Comparison of ENCODE assay signal across 8 cellular contexts in genomic region chr10:125719173-125720001, GRCh38. TPM values are rescaled to one million over a fixed set of nuclear protein-coding genes. Genes with fewer than 3 reads are reported as not detected.
DNase-seq lines count a peak whose midpoint lies in the region; ATAC-seq and TF ChIP-seq lines count a peak whose summit lies in the region.

EDRF1 (plus strand) TSS chr10:125719709; CDS start chr10:125719808, 99 bp downstream.

- CTCF ChIA-PET in AG04450 (lab: Charles Lee) (no interaction called here), WTC11 (lab: Charles Lee) (interaction anchor here (0.6 to 1.0 kb wide), 3 partner anchors 12 to 271 kb away, joined by 3 to 4 read pairs (median 3); no protein-coding TSS in a partner anchor)

- TF ChIP-seq CTCF in AG04450 (IDR thresholded peaks at IDR 0.05; ENCODE audit: low read depth, low read length) (no peak), WTC11 (IDR thresholded peaks at IDR 0.05) (no peak), cardiac fibroblast (IDR thresholded peaks at IDR 0.05; ENCODE audit: low read depth, low read length) (no peak)

- peak within 1 kb of the TSS; percentile 96 for H3K27ac Mint-ChIP-seq in WTC11
- H3K27ac Mint-ChIP-seq in immature natural killer cell, result peak within 1 kb of the TSS; percentile 90 to 99 (median 97)

- H3K27ac ChIP-seq in AG04450 (ENCODE audit: low read depth, low read length), result peak within 1 kb of the TSS; percentile 83

- peaks cover 6% of the 10 kb centered on the region for H3K9me3 ChIP-seq in AG04450 (ENCODE audit: control insufficient read depth, insufficient read depth, low read length)

- H3K27me3 Mint-ChIP-seq in WTC11 (ENCODE audit: low read depth), result peaks cover 10% of the 10 kb centered on the region
- H3K27me3 Mint-ChIP-seq in immature natural killer cell (ENCODE audit: low read depth in 3 of 3), result peaks cover 5 to 10% (median 9%) of the 10 kb centered on the region in 3 donors

- POLR2A ChIA-PET in AG04450 (lab: Yijun Ruan, JAX), result interaction anchor here (0.5 to 1.0 kb wide), 4 partner anchors 12 to 684 kb away, joined by 3 to 4 read pairs (median 3); no protein-coding TSS in a partner anchor
- POLR2A ChIA-PET in WTC11 (lab: Charles Lee), result interaction anchor here (0.7 kb wide), 1 partner anchor 88 kb away, joined by 3 read pairs; no protein-coding TSS in a partner anchor

- peak; percentile 91 for ATAC-seq in GM18909 (IDR thresholded peaks at IDR 0.05; ENCODE audit: poor library complexity, unreplicated experiment)
- peak; percentile 88 for ATAC-seq in HG03175 (IDR thresholded peaks at IDR 0.05; ENCODE audit: unreplicated experiment)
- ATAC-seq in WTC11, result peak; percentile 98

- H3K4me1 Mint-ChIP-seq in WTC11 (peaks cover 11% of the 10 kb centered on the region), immature natural killer cell (peaks cover 38 to 43% of the 10 kb centered on the region in 2 donors)

- H3K27me3 ChIP-seq in AG04450 (ENCODE audit: control insufficient read depth, insufficient read depth, low read length), result no peaks in the 10 kb centered on the region

- peaks cover 33% of the 10 kb centered on the region for H3K36me3 Mint-ChIP-seq in WTC11
- H3K36me3 Mint-ChIP-seq in immature natural killer cell, result peaks cover 6 to 16% (median 11%) of the 10 kb centered on the region in 3 donors

- H3K4me3 ChIP-seq in AG04450 (ENCODE audit: low read depth, low read length), result peak within 1 kb of the TSS; percentile 97
- peak within 1 kb of the TSS; percentile 97 to 98 for H3K4me3 ChIP-seq in cardiac fibroblast (replicated peaks in 1 of 2; ENCODE audit: low read depth in 2 of 2, low read length in 2 of 2)

- DNase-seq in AG04450 (ENCODE audit: low read depth, low spot score), result peak; percentile 97
- peak; percentile 78 for DNase-seq in NCI-H226
- peak; percentile 99 for DNase-seq in WTC11 (ENCODE audit: low spot score)
- peak; percentile 99 for DNase-seq in cardiac fibroblast (ENCODE audit: low read depth in 2 of 2)
- peak; percentile 100 for DNase-seq in immature natural killer cell
- DNase-seq in smooth muscle cell of the brain vasculature (ENCODE audit: low read depth, low spot score), result peak; percentile 96

- H3K4me3 Mint-ChIP-seq in WTC11 (peak within 1 kb of the TSS; percentile 95), immature natural killer cell (peak within 1 kb of the TSS; percentile 97 to 99 (median 98))

- peaks cover 6% of the 10 kb centered on the region for H3K9me3 Mint-ChIP-seq in WTC11
- H3K9me3 Mint-ChIP-seq in immature natural killer cell, result peaks cover 0 to 2% (median 0%) of the 10 kb centered on the region in 6 donors

TF ChIP-seq in WTC11, 78 proteins besides CTCF, POLR2A, EP300 and RAD21 (continues in another document):
- TF ChIP-seq ZNF416 (CRISPR knock-in tag; IDR thresholded peaks at IDR 0.05) (no peak), ATF3 (CRISPR knock-in tag; conservative IDR thresholded peaks at IDR 0.05) (no peak), SMAD4 (CRISPR knock-in tag; IDR thresholded peaks at IDR 0.05) (peak; percentile 69), ARID4B (CRISPR knock-in tag; IDR thresholded peaks at IDR 0.05; ENCODE audit: borderline replicate concordance) (peak; percentile 70), FOXJ3 (CRISPR knock-in tag; IDR thresholded peaks at IDR 0.05; ENCODE audit: borderline replicate concordance) (no peak), ELF4 (CRISPR knock-in tag; IDR thresholded peaks at IDR 0.05; ENCODE audit: low read depth) (peak; percentile 84), ZNF263 (CRISPR knock-in tag; IDR thresholded peaks at IDR 0.05; ENCODE audit: low read depth) (peak; percentile 61; the same call in 1 of the 2 replicates), ZNF396 (CRISPR knock-in tag; IDR thresholded peaks at IDR 0.05; ENCODE audit: borderline replicate concordance) (no peak), EMX1 (CRISPR knock-in tag; IDR thresholded peaks at IDR 0.05) (no peak), ZBTB43 (CRISPR knock-in tag; IDR thresholded peaks at IDR 0.05) (peak; percentile 88; the same call in 1 of the 2 replicates), PRDM15 (CRISPR knock-in tag; IDR thresholded peaks at IDR 0.05) (0 out of 2 replicates have a peak, but pooled peaks have one; percentile 36), IRF1 (CRISPR knock-in tag; IDR thresholded peaks at IDR 0.05) (peak; percentile 5; the same call in 1 of the 2 replicates)

RNA-seq across cellular contexts. Expression of gene EDRF1, which starts in this region (rescaled TPM):
- polyA plus RNA-seq in AG04450 (2011; rRNA removed), result 18.8 and 27.4 TPM in 2 replicates
- 22.1 TPM in 2 replicates for polyA minus RNA-seq in AG04450 (2011; rRNA and poly(A)+ RNA removed)
- total RNA-seq in WTC11 (2021), result 27.5 to 32.9 TPM (median 29.2 TPM) in 3 replicates
- 10 to 100 TPM in 1 of 3 donors, 1 to 10 TPM in 2; 5.6 to 12.5 (median 8.6) TPM for polyA plus RNA-seq in immature natural killer cell

Comparison
In these comparisons a context has a peak if more than half of its experiments do, and no peak if none do; other contexts are left out.
1. Peak in every context shown above with its lines: DNase-seq, ATAC-seq, H3K4me3 ChIP-seq and H3K27ac ChIP-seq.